In genomic region chr12:131007031-131007793, GRCh38 we compare ENCODE assay signal across 13 cellular contexts. TPM values are rescaled to one million over a fixed set of nuclear protein-coding genes. Genes with fewer than 3 reads are reported as not detected.
DNase-seq lines count a peak whose midpoint lies in the region; ATAC-seq, FAIRE-seq and TF ChIP-seq lines count a peak whose summit lies in the region.
"Had no signal": no experiment of that assay in that cellular context is flagged by ENCODE, and none has a peak within 500 bp of the region (broad histone marks: within the 10 kb centered on the region; RNA-seq: fewer than 3 reads in every experiment).

No MANE protein-coding gene starts in this region.

- no peaks in the 10 kb centered on the region for H3K9me3 ChIP-seq in MG63
- no peaks in the 10 kb centered on the region for H3K9me3 ChIP-seq in gastroesophageal sphincter
- no peaks in the 10 kb centered on the region for H3K9me3 ChIP-seq in sigmoid colon
- H3K9me3 ChIP-seq: thoracic aorta had no signal

- no peak for FAIRE-seq in GM19239 (lab: Jason Lieb, UNC)

- ATAC-seq in gastroesophageal sphincter, result peak; percentile 32
- ATAC-seq in GM21786 (IDR thresholded peaks at IDR 0.05; ENCODE audit: unreplicated experiment), result no peak
- no peak for ATAC-seq in GM18511 (IDR thresholded peaks at IDR 0.05; ENCODE audit: unreplicated experiment)

- TF ChIP-seq POLR2A in gastroesophageal sphincter (IDR thresholded peaks at IDR 0.05) (no peak), sigmoid colon (IDR thresholded peaks at IDR 0.05) (no peak)

- TF ChIP-seq CTCF in gastroesophageal sphincter (IDR thresholded peaks at IDR 0.05) (peak in 1 of 4 experiments; percentile 24), sigmoid colon (IDR thresholded peaks at IDR 0.05) (no peak)

- DNase-seq in MG63 (peak; percentile 67), medulla oblongata (ENCODE audit: extremely low spot score) (peak; percentile 48), sigmoid colon (peak; percentile 92), DMS114 treated with DMSO at 0.1 percent for 48 hours (lab: John Stamatoyannopoulos, UW; ENCODE audit: unreplicated experiment) (no peak), GM19239 (ENCODE audit: insufficient read length, low spot score) (no peak)
- DNase-seq: activated CD4-positive, alpha-beta memory T cell treated with anti-CD3 and anti-CD28 coated beads, Interleukin-2, amount 10 ng/mL, durations not matched to agents 7 days and 5 days; DMS79; SIG-M5 had no signal

- 11 to 48% methylated on average over 5 to 8 of the region's 22 CpGs for WGBS in gastroesophageal sphincter (ENCODE audit: low coverage in 1 of 2), 2 donors
- 54 to 69% methylated on average over 22 of the region's 22 CpGs for WGBS in sigmoid colon, 2 donors

- TF ChIP-seq EP300 in gastroesophageal sphincter (IDR thresholded peaks at IDR 0.05) (no peak), sigmoid colon (IDR thresholded peaks at IDR 0.05) (peak; percentile 36 to 75 (median 47))

- intact Hi-C loops in sigmoid colon (cut with DNase I), result loop anchor here (2.0 to 5.0 kb wide), 2 partner anchors 20 to 90 kb away; no protein-coding TSS in a partner anchor

- H3K27ac ChIP-seq in gastroesophageal sphincter (peak overlapping the region in 3 of 4 donors; percentile 54 to 69 (median 59)), sigmoid colon (peak overlapping the region; percentile 31 to 82 (median 78))
- H3K27ac ChIP-seq: thoracic aorta had no signal

- H3K4me3 ChIP-seq in MG63 (no peak overlapping the region), gastroesophageal sphincter (no peak overlapping the region), sigmoid colon (no peak overlapping the region)
- H3K4me3 ChIP-seq: thoracic aorta had no signal

- H3K27me3 ChIP-seq in MG63 (no peaks in the 10 kb centered on the region), gastroesophageal sphincter (no peaks in the 10 kb centered on the region), sigmoid colon (no peaks in the 10 kb centered on the region)

- H3K36me3 ChIP-seq in MG63 (no peaks in the 10 kb centered on the region), gastroesophageal sphincter (peaks cover 0 to 50% of the 10 kb centered on the region in 2 donors), sigmoid colon (no peaks in the 10 kb centered on the region)
- H3K36me3 ChIP-seq: thoracic aorta had no signal

- H3K4me1 ChIP-seq in gastroesophageal sphincter (peaks cover 0 to 29% (median 9%) of the 10 kb centered on the region in 3 donors), sigmoid colon (peaks cover 0 to 76% (median 55%) of the 10 kb centered on the region in 4 donors)

RNA-seq across cellular contexts. Expression of gene ADGRD1, which starts 53.5 kb away (rescaled TPM):
- total RNA-seq in MG63 (2014; rRNA removed; shearing (Covaris generic); ENCODE audit: low replicate concordance), result 0.89 and 5.3 TPM in 2 replicates
- total RNA-seq in gastroesophageal sphincter (10 to 100 TPM; 19.1 to 43.4 (median 31.3) TPM), sigmoid colon (10 to 100 TPM in 3 of 4 donors, 1 to 10 TPM in 1; 7.2 to 22.5 (median 14.2) TPM)
- 1 to 10 TPM in 2 of 3 donors, under 1 TPM in 1; 0.46 to 3.8 (median 3.0) TPM for polyA plus RNA-seq in sigmoid colon
- total RNA-seq: HT-29 had no signal

Comparison
In these comparisons a context has a peak if more than half of its experiments do, and no peak if none do; other contexts are left out.
1. DNase-seq: peak in MG63 (single experiment), medulla oblongata (single experiment) and sigmoid colon (single experiment); none in DMS114 treated with DMSO at 0.1 percent for 48 hours (single experiment) and GM19239 (single experiment).